17 cellular contexts compared by ENCODE assay signal in the genomic region with DNA sequence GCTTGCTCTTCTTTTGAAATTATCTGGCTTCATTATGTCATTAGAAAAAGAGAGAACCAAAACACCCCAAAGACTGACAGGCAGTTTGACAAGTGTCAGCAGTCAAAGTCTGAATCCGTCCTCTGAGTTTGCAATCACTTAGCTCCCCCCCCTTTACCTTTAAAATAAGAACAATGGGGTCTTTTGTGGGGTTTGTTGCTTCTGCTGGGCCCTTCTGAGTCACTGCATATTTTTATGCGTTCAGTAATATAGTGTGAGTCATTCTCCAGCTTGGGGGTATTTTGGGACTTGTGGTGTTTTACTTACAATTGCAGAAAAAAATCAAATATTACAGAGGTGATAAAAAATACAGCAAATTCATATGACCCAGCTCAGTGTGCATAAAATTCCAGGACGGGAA.
DNase-seq lines count a peak whose midpoint lies in the region; ATAC-seq, FAIRE-seq and TF ChIP-seq lines count a peak whose summit lies in the region.
"Had no signal": no experiment of that assay in that cellular context is flagged by ENCODE, and none has a peak within 500 bp of the region (broad histone marks: within the 10 kb centered on the region; RNA-seq: fewer than 3 reads in every experiment).

No MANE protein-coding gene starts in this region.

- H3K4me1 ChIP-seq in A549: peaks cover 11% of the 10 kb centered on the region; the same call in 2 of the 3 replicates
- H3K4me1 ChIP-seq: esophagus muscularis mucosa, Peyer's patch, uterus had no signal

- ATAC-seq in A549 (peak; percentile 28 to 30; a peak in 2 of 6 replicates), HG02759 (IDR thresholded peaks at IDR 0.05; ENCODE audit: unreplicated experiment) (peak; percentile 59), GM21529 (IDR thresholded peaks at IDR 0.05; ENCODE audit: unreplicated experiment) (no peak)
- ATAC-seq: naive thymus-derived CD8-positive, alpha-beta T cell had no signal

- peaks cover 4% of the 10 kb centered on the region for H3K27me3 Mint-ChIP-seq in activated CD4-positive, alpha-beta memory T cell treated with anti-CD3 and anti-CD28 coated beads, Interleukin-2, amount 10 ng/mL, durations not matched to agents 7 days and 5 days

- TF ChIP-seq EP300 in A549 (IDR thresholded peaks at IDR 0.05): no peak

- CTCF ChIA-PET in A549 (lab: Yijun Ruan, JAX): interaction anchor here (0.9 to 1.5 kb wide), 2 partner anchors 12 to 191 kb away, joined by 3 to 4 read pairs; no protein-coding TSS in a partner anchor
- CTCF ChIA-PET in activated CD4-positive, alpha-beta memory T cell treated with anti-CD3 and anti-CD28 coated beads, Interleukin-2, amount 10 ng/mL, durations not matched to agents 7 days and 5 days (lab: Charles Lee): no interaction called here

- TF ChIP-seq RAD21 in A549 (conservative IDR thresholded peaks at IDR 0.05 in 1 of 2, IDR thresholded peaks at IDR 0.05 in 1 of 2): no peak

- no peak for TF ChIP-seq CTCF in A549 (IDR thresholded peaks at IDR 0.05)
- TF ChIP-seq CTCF in astrocyte of the cerebellum (IDR thresholded peaks at IDR 0.05; ENCODE audit: low read depth, low read length, missing control alignments): no peak
- no peak for TF ChIP-seq CTCF in GM13977 (IDR thresholded peaks at IDR 0.05; ENCODE audit: extremely low read depth, insufficient read depth, missing control alignments)

- FAIRE-seq in A549 (lab: Jason Lieb, UNC): no peak
- FAIRE-seq: G401.6, islet of Langerhans had no signal

- H3K9me3 ChIP-seq in A549: no peaks in the 10 kb centered on the region
- H3K9me3 ChIP-seq: esophagus muscularis mucosa, Peyer's patch, uterus had no signal

- H3K4me2 ChIP-seq in A549: peak overlapping the region; percentile 40; the same call in 2 of the 3 replicates

- DNase-seq in A549 (ENCODE audit: low read depth in 1 of 2, low spot score in 1 of 2) (peak; percentile 20 to 21), astrocyte of the cerebellum (ENCODE audit: low read depth) (peak; percentile 73), glomerular visceral epithelial cell (ENCODE audit: extremely low spot score) (peak; percentile 11), DMS 273 (lab: John Stamatoyannopoulos, UW; ENCODE audit: unreplicated experiment) (no peak), GM13977 (ENCODE audit: low spot score) (no peak)
- no peak for DNase-seq in activated CD4-positive, alpha-beta memory T cell treated with anti-CD3 and anti-CD28 coated beads, Interleukin-2, amount 10 ng/mL, durations not matched to agents 7 days and 5 days
- DNase-seq: naive thymus-derived CD8-positive, alpha-beta T cell; Peyer's patch; stimulated activated CD8-positive, alpha-beta memory T cell treated with anti-CD3 and anti-CD28 coated beads, Interleukin-4, amount 100 ng/mL, for 48 hours; uterus had no signal

- H3K4me3 ChIP-seq in A549 (no peak overlapping the region), astrocyte of the cerebellum (ENCODE audit: low read depth, low read length) (no peak overlapping the region)
- H3K4me3 ChIP-seq: esophagus muscularis mucosa, Peyer's patch, uterus had no signal

- no peak for TF ChIP-seq POLR2A in A549 (IDR thresholded peaks at IDR 0.05; ENCODE audit: low read length)

- WGBS in A549 (ENCODE audit: missing lambda C conversion rate): 7% methylated on average over 3 of the region's 3 CpGs

- no peaks in the 10 kb centered on the region for H3K9me3 Mint-ChIP-seq in activated CD4-positive, alpha-beta memory T cell treated with anti-CD3 and anti-CD28 coated beads, Interleukin-2, amount 10 ng/mL, durations not matched to agents 7 days and 5 days

- POLR2A ChIA-PET in A549 (lab: Yijun Ruan, JAX): no interaction called here
- POLR2A ChIA-PET in activated CD4-positive, alpha-beta memory T cell treated with anti-CD3 and anti-CD28 coated beads, Interleukin-2, amount 10 ng/mL, durations not matched to agents 7 days and 5 days (lab: Charles Lee): no interaction called here

- in situ Hi-C loops in astrocyte of the cerebellum (cut with HindIII; ENCODE audit: low sequenced_read_pairs): no loop called here
- in situ Hi-C loops in GM13977 (cut with MboI; ENCODE audit: low pct_unique_long_range_greater_than_20kb, low sequenced_read_pairs, unreplicated experiment): no loop called here

- H3K27ac ChIP-seq in A549: no peak overlapping the region
- H3K27ac ChIP-seq: esophagus muscularis mucosa, Peyer's patch, uterus, VCaP had no signal

- H3K27ac Mint-ChIP-seq in activated CD4-positive, alpha-beta memory T cell treated with anti-CD3 and anti-CD28 coated beads, Interleukin-2, amount 10 ng/mL, durations not matched to agents 7 days and 5 days: no peak overlapping the region
- H3K27ac Mint-ChIP-seq: B cell; naive thymus-derived CD8-positive, alpha-beta T cell had no signal

- no peaks in the 10 kb centered on the region for H3K4me1 Mint-ChIP-seq in activated CD4-positive, alpha-beta memory T cell treated with anti-CD3 and anti-CD28 coated beads, Interleukin-2, amount 10 ng/mL, durations not matched to agents 7 days and 5 days
- H3K4me1 Mint-ChIP-seq: B cell; naive thymus-derived CD8-positive, alpha-beta T cell had no signal

- no peaks in the 10 kb centered on the region for H3K36me3 Mint-ChIP-seq in activated CD4-positive, alpha-beta memory T cell treated with anti-CD3 and anti-CD28 coated beads, Interleukin-2, amount 10 ng/mL, durations not matched to agents 7 days and 5 days (ENCODE audit: low read depth)

- H3K4me3 Mint-ChIP-seq in activated CD4-positive, alpha-beta memory T cell treated with anti-CD3 and anti-CD28 coated beads, Interleukin-2, amount 10 ng/mL, durations not matched to agents 7 days and 5 days: no peak overlapping the region
- H3K4me3 Mint-ChIP-seq: B cell; naive thymus-derived CD8-positive, alpha-beta T cell had no signal

TF ChIP-seq in A549, 52 proteins besides CTCF, POLR2A, EP300 and RAD21:
- TF ChIP-seq CEBPB (IDR thresholded peaks at IDR 0.05): no peak
- no peak for TF ChIP-seq NR3C1 (IDR thresholded peaks at IDR 0.05)
- TF ChIP-seq FOSL2 (IDR thresholded peaks at IDR 0.05): 0 out of 2 replicates have a peak, but pooled peaks have one; percentile 7
- no peak for TF ChIP-seq FOSL2 (CRISPR knock-in tag; IDR thresholded peaks at IDR 0.05)
- no peak for TF ChIP-seq CBX8 (IDR thresholded peaks at IDR 0.05)
- no peak for TF ChIP-seq JUNB (IDR thresholded peaks at IDR 0.05)

Comparison
In these comparisons a context has a peak if more than half of its experiments do, and no peak if none do; other contexts are left out.
1. DNase-seq: peak in A549 (2 of 2), astrocyte of the cerebellum (single experiment) and glomerular visceral epithelial cell (single experiment); none in activated CD4-positive, alpha-beta memory T cell treated with anti-CD3 and anti-CD28 coated beads, Interleukin-2, amount 10 ng/mL, durations not matched to agents 7 days and 5 days (single experiment), DMS 273 (single experiment) and GM13977 (single experiment).